Comparison of ENCODE assay signal across 30 cellular contexts in genomic region chr5:41638685-41639084, GRCh38.
"Had no signal": no experiment of that assay in that cellular context is flagged by ENCODE, and none has a peak within 500 bp of the region (broad histone marks: within the 10 kb centered on the region; RNA-seq: fewer than 3 reads in every experiment).

No MANE protein-coding gene starts in this region.

- H3K36me3 ChIP-seq: adrenal gland, esophagus muscularis mucosa had no signal

- ATAC-seq: activated CD8-positive, alpha-beta T cell treated with anti-CD3 and anti-CD28 coated beads for 36 hours; activated naive CD8-positive, alpha-beta T cell treated with anti-CD3 and anti-CD28 coated beads, Interleukin-2, amount 50 U/mL, for 24 hours; activated T-cell treated with anti-CD3 and anti-CD28 coated beads, Interleukin-2, amount 50 U/mL, for 4 hours; activated T-helper 17 cell treated with anti-CD3 and anti-CD28 coated beads, Interleukin-2, amount 50 U/mL, for 72 hours; body of pancreas; effector memory CD8-positive, alpha-beta T cell; foreskin keratinocyte; T-helper 17 cell had no signal

- H3K27me3 Mint-ChIP-seq: activated naive CD8-positive, alpha-beta T cell treated with anti-CD3 and anti-CD28 coated beads, Interleukin-2, amount 50 U/mL, for 24 hours had no signal

- H3K27ac Mint-ChIP-seq: activated CD8-positive, alpha-beta T cell treated with anti-CD3 and anti-CD28 coated beads for 36 hours; activated naive CD4-positive, alpha-beta T cell treated with anti-CD3 and anti-CD28 coated beads for 36 hours; activated naive CD4-positive, alpha-beta T cell treated with anti-CD3 and anti-CD28 coated beads, Interleukin-2, amount 50 U/mL, for 24 hours; activated naive CD8-positive, alpha-beta T cell treated with anti-CD3 and anti-CD28 coated beads for 36 hours; activated naive CD8-positive, alpha-beta T cell treated with anti-CD3 and anti-CD28 coated beads, Interleukin-2, amount 50 U/mL, for 24 hours; activated T-helper 17 cell treated with anti-CD3 and anti-CD28 coated beads, Interleukin-2, amount 50 U/mL, for 72 hours; effector memory CD8-positive, alpha-beta T cell; T-helper 17 cell; T-helper 2 cell treated with Interferon-gamma antibody and Interleukin-4, amounts not matched to agents 5 μg/mL and 100 μg/mL, for 36 hours; WTC11 had no signal

- H3K9me3 ChIP-seq: adrenal gland, body of pancreas, esophagus muscularis mucosa had no signal

- H3K36me3 Mint-ChIP-seq: activated naive CD4-positive, alpha-beta T cell treated with anti-CD3 and anti-CD28 coated beads, Interleukin-2, amount 50 U/mL, for 24 hours; activated naive CD8-positive, alpha-beta T cell treated with anti-CD3 and anti-CD28 coated beads for 36 hours had no signal

- DNase-seq: activated CD4-positive, alpha-beta T cell treated with anti-CD3 and anti-CD28 coated beads for 48 hours; activated CD4-positive, alpha-beta T cell treated with anti-CD3 and anti-CD28 coated beads, Interleukin-2, amount 50 U/mL, for 1 hour; activated CD4-positive, alpha-beta T cell treated with anti-CD3 and anti-CD28 coated beads, Interleukin-2, amount 50 U/mL, for 48 hours; activated CD8-positive, alpha-beta memory T cell treated with anti-CD3 and anti-CD28 coated beads for 24 hours; activated CD8-positive, alpha-beta T cell treated with anti-CD3 and anti-CD28 coated beads for 36 hours; activated effector memory CD4-positive, alpha-beta T cell treated with Interleukin-2 at 50 U/mL for 16 hours; activated naive CD4-positive, alpha-beta T cell treated with anti-CD3 and anti-CD28 coated beads for 36 hours; activated naive CD8-positive, alpha-beta T cell treated with anti-CD3 and anti-CD28 coated beads for 36 hours; activated naive CD8-positive, alpha-beta T cell treated with anti-CD3 and anti-CD28 coated beads, Interleukin-2, amount 50 U/mL, for 24 hours; activated T-cell treated with anti-CD3 and anti-CD28 coated beads, Interleukin-2, amount 50 U/mL, for 4 hours; adrenal gland; amygdala; aorta; body of pancreas; caudate nucleus; cortex of kidney; dermis blood vessel endothelial cell; effector CD4-positive, alpha-beta T cell; effector memory CD8-positive, alpha-beta T cell; erythroblast; foreskin keratinocyte; head of caudate nucleus; T-helper 1 cell; T-helper 17 cell; T1000 had no signal

- H3K27me3 ChIP-seq: adrenal gland, body of pancreas, esophagus muscularis mucosa, foreskin keratinocyte had no signal

- H3K4me1 ChIP-seq: adrenal gland, body of pancreas, esophagus muscularis mucosa, foreskin keratinocyte had no signal

- H3K27ac ChIP-seq: adrenal gland, body of pancreas, esophagus muscularis mucosa, foreskin keratinocyte had no signal

- H3K9me3 Mint-ChIP-seq: activated CD8-positive, alpha-beta T cell treated with anti-CD3 and anti-CD28 coated beads for 36 hours; activated naive CD4-positive, alpha-beta T cell treated with anti-CD3 and anti-CD28 coated beads for 36 hours; activated naive CD4-positive, alpha-beta T cell treated with anti-CD3 and anti-CD28 coated beads, Interleukin-2, amount 50 U/mL, for 24 hours; activated naive CD8-positive, alpha-beta T cell treated with anti-CD3 and anti-CD28 coated beads for 36 hours; activated T-cell treated with anti-CD3 and anti-CD28 coated beads, Interleukin-2, amount 50 U/mL, for 4 hours; activated T-helper 17 cell treated with anti-CD3 and anti-CD28 coated beads, Interleukin-2, amount 50 U/mL, for 72 hours; T-helper 2 cell treated with Interferon-gamma antibody and Interleukin-4, amounts not matched to agents 5 μg/mL and 100 μg/mL, for 36 hours had no signal

- H3K4me3 ChIP-seq: adrenal gland, body of pancreas, esophagus muscularis mucosa had no signal

- H3K4me1 Mint-ChIP-seq: activated naive CD4-positive, alpha-beta T cell treated with anti-CD3 and anti-CD28 coated beads, Interleukin-2, amount 50 U/mL, for 24 hours; activated naive CD8-positive, alpha-beta T cell treated with anti-CD3 and anti-CD28 coated beads for 36 hours; activated naive CD8-positive, alpha-beta T cell treated with anti-CD3 and anti-CD28 coated beads, Interleukin-2, amount 50 U/mL, for 24 hours; activated T-helper 17 cell treated with anti-CD3 and anti-CD28 coated beads, Interleukin-2, amount 50 U/mL, for 72 hours; T-helper 17 cell had no signal

- H3K4me3 Mint-ChIP-seq: activated CD8-positive, alpha-beta T cell treated with anti-CD3 and anti-CD28 coated beads for 36 hours; activated naive CD4-positive, alpha-beta T cell treated with anti-CD3 and anti-CD28 coated beads for 36 hours; activated naive CD4-positive, alpha-beta T cell treated with anti-CD3 and anti-CD28 coated beads, Interleukin-2, amount 50 U/mL, for 24 hours; activated naive CD8-positive, alpha-beta T cell treated with anti-CD3 and anti-CD28 coated beads for 36 hours; activated naive CD8-positive, alpha-beta T cell treated with anti-CD3 and anti-CD28 coated beads, Interleukin-2, amount 50 U/mL, for 24 hours; activated T-cell treated with anti-CD3 and anti-CD28 coated beads, Interleukin-2, amount 50 U/mL, for 4 hours; activated T-helper 17 cell treated with anti-CD3 and anti-CD28 coated beads, Interleukin-2, amount 50 U/mL, for 72 hours; effector memory CD8-positive, alpha-beta T cell; T-helper 17 cell; T-helper 2 cell treated with Interferon-gamma antibody and Interleukin-4, amounts not matched to agents 5 μg/mL and 100 μg/mL, for 36 hours; WTC11 had no signal
